ENCODE assay signal across 8 cellular contexts in genomic region chr9:21070171-21070571, GRCh38. TPM values are rescaled to one million over a fixed set of nuclear protein-coding genes. Genes with fewer than 3 reads are reported as not detected.
A peak's percentile ranks its signal among the peaks of the same experiment; 100 is the strongest.
DNase-seq lines count a peak whose midpoint lies in the region; TF ChIP-seq lines count a peak whose summit lies in the region.

No MANE protein-coding gene starts in this region.

- H3K4me1 Mint-ChIP-seq in glutamatergic neuron (ENCODE audit: low read depth, unreplicated experiment) = no peaks in the 10 kb centered on the region

- TF ChIP-seq CTCF in tibial artery (IDR thresholded peaks at IDR 0.05) (peak; percentile 39 to 44), glutamatergic neuron (IDR thresholded peaks at IDR 0.05; ENCODE audit: partially characterized antibody, unreplicated experiment) (no peak)

- no peaks in the 10 kb centered on the region for H3K27me3 ChIP-seq in tibial artery

- H3K9me3 ChIP-seq in tibial artery = no peaks in the 10 kb centered on the region

- in situ Hi-C loops in T47D (cut with HindIII; ENCODE audit: low pct_unique_long_range_greater_than_20kb, low sequenced_read_pairs) = no loop called here

- H3K4me1 ChIP-seq in tibial artery = peaks cover 0 to 15% (median 5%) of the 10 kb centered on the region in 4 donors

- H3K27ac ChIP-seq in tibial artery = peak overlapping the region in 1 of 2 donors; percentile 33

- no peak overlapping the region for H3K4me3 Mint-ChIP-seq in glutamatergic neuron (ENCODE audit: unreplicated experiment)

- DNase-seq in HS-5 (ENCODE audit: low read depth) = peak; percentile 89
- DNase-seq in T47D (ENCODE audit: low read depth in 1 of 2, low spot score in 1 of 2) = peak; percentile 9 to 52
- peak; percentile 32 for DNase-seq in left kidney (ENCODE audit: low read depth, low spot score)
- DNase-seq in tibial artery = peak; percentile 60 to 67
- no peak for DNase-seq in glutamatergic neuron
- DNase-seq in MV-4-11 (lab: John Stamatoyannopoulos, UW) = no peak
- DNase-seq in NCI-H1417 treated with DMSO at 0.1 percent for 48 hours (lab: John Stamatoyannopoulos, UW) = no peak
- no peak for DNase-seq in NCI-H1092 (lab: John Stamatoyannopoulos, UW)

- no peaks in the 10 kb centered on the region for H3K36me3 ChIP-seq in tibial artery

- H3K27ac Mint-ChIP-seq in glutamatergic neuron (ENCODE audit: unreplicated experiment) = no peak overlapping the region

- peak overlapping the region; percentile 20 to 23 for H3K4me3 ChIP-seq in tibial artery

- intact Hi-C loops in tibial artery (cut with DNase I; ENCODE audit: low total_unique reads) = no loop called here

- H3K36me3 Mint-ChIP-seq in glutamatergic neuron (ENCODE audit: unreplicated experiment) = no peaks in the 10 kb centered on the region

- no peaks in the 10 kb centered on the region for H3K27me3 Mint-ChIP-seq in glutamatergic neuron (ENCODE audit: unreplicated experiment)

- peaks cover 1% of the 10 kb centered on the region for H3K9me3 Mint-ChIP-seq in glutamatergic neuron (ENCODE audit: unreplicated experiment)

RNA-seq across cellular contexts. Expression of gene IFNB1, which starts 7.6 kb away (rescaled TPM):
- not detected for total RNA-seq in glutamatergic neuron (ENCODE audit: unreplicated experiment)

RNA-seq across cellular contexts. Expression of gene HACD4, which starts 38.7 kb away (rescaled TPM):
- 0.10 TPM for total RNA-seq in glutamatergic neuron (ENCODE audit: unreplicated experiment)

Comparison
In these comparisons a context has a peak if more than half of its experiments do, and no peak if none do; other contexts are left out.
1. DNase-seq: peak in HS-5 (single experiment), T47D (2 of 2), left kidney (single experiment) and tibial artery (2 of 2); none in glutamatergic neuron (single experiment), MV-4-11 (single experiment), NCI-H1417 treated with DMSO at 0.1 percent for 48 hours (single experiment) and NCI-H1092 (single experiment).